21 cellular contexts compared by ENCODE assay signal in genomic region chr6:38160831-38161230, GRCh38.
"Had no signal": no experiment of that assay in that cellular context is flagged by ENCODE, and none has a peak within 500 bp of the region (broad histone marks: within the 10 kb centered on the region; RNA-seq: fewer than 3 reads in every experiment).

No MANE protein-coding gene starts in this region.

- DNase-seq: activated CD4-positive, alpha-beta T cell treated with anti-CD3 and anti-CD28 coated beads for 1 hour; activated CD4-positive, alpha-beta T cell treated with anti-CD3 and anti-CD28 coated beads, Interleukin-2, amount 10 ng/mL, durations not matched to agents 24 days and 14 days; activated CD4-positive, alpha-beta T cell treated with anti-CD3 and anti-CD28 coated beads, Interleukin-2, amount 50 U/mL, for 48 hours; activated CD8-positive, alpha-beta memory T cell treated with anti-CD3 and anti-CD28 coated beads, Interleukin-2, amount 10 ng/mL, durations not matched to agents 7 days and 5 days; activated gamma-delta T cell; activated naive CD8-positive, alpha-beta T cell treated with anti-CD3 and anti-CD28 coated beads, Interleukin-2, amount 10 ng/mL, durations not matched to agents 7 days and 5 days; activated T-cell treated with anti-CD3 and anti-CD28 coated beads, Interleukin-2, amount 50 U/mL, for 4 hours; caudate nucleus; IMR-90; NCI-H1092 treated with DMSO at 0.1 percent for 48 hours; NCI-H1417 treated with DMSO at 0.1 percent for 48 hours; NCI-H1694; NCI-H2029; NCI-H345; NCI-H510A; NCI-H526 treated with DMSO at 0.1 percent for 48 hours; NCI-H82; T-helper 1 cell had no signal

- H3K36me3 ChIP-seq: breast epithelium had no signal

- H3K4me3 ChIP-seq: breast epithelium, SK-N-MC had no signal

- H3K27me3 ChIP-seq: breast epithelium had no signal

- H3K4me2 ChIP-seq: KMS-11 had no signal

- H3K36me3 Mint-ChIP-seq: activated CD8-positive, alpha-beta memory T cell treated with anti-CD3 and anti-CD28 coated beads, Interleukin-2, amount 10 ng/mL, durations not matched to agents 7 days and 5 days had no signal

- H3K4me1 ChIP-seq: breast epithelium had no signal

- H3K27ac ChIP-seq: breast epithelium, KMS-11 had no signal

- H3K27ac Mint-ChIP-seq: activated CD4-positive, alpha-beta T cell treated with anti-CD3 and anti-CD28 coated beads, Interleukin-2, amount 10 ng/mL, durations not matched to agents 24 days and 14 days; activated CD8-positive, alpha-beta memory T cell treated with anti-CD3 and anti-CD28 coated beads, Interleukin-2, amount 10 ng/mL, durations not matched to agents 7 days and 5 days; activated naive CD8-positive, alpha-beta T cell treated with anti-CD3 and anti-CD28 coated beads, Interleukin-2, amount 10 ng/mL, durations not matched to agents 7 days and 5 days had no signal

- ATAC-seq: activated CD8-positive, alpha-beta memory T cell treated with anti-CD3 and anti-CD28 coated beads, Interleukin-2, amount 10 ng/mL, durations not matched to agents 7 days and 5 days; activated T-cell treated with anti-CD3 and anti-CD28 coated beads, Interleukin-2, amount 50 U/mL, for 4 hours had no signal

- H3K9ac ChIP-seq: KMS-11 had no signal

- H3K9me3 Mint-ChIP-seq: activated CD4-positive, alpha-beta T cell treated with anti-CD3 and anti-CD28 coated beads, Interleukin-2, amount 10 ng/mL, durations not matched to agents 24 days and 14 days; activated naive CD8-positive, alpha-beta T cell treated with anti-CD3 and anti-CD28 coated beads, Interleukin-2, amount 10 ng/mL, durations not matched to agents 7 days and 5 days; activated T-cell treated with anti-CD3 and anti-CD28 coated beads, Interleukin-2, amount 50 U/mL, for 4 hours had no signal
